ENCODE assay signal across 1 cellular context in genomic region chr2:200077210-200077650, GRCh38.
TF ChIP-seq lines count a peak whose summit lies in the region.

No MANE protein-coding gene starts in this region.

TF ChIP-seq in HepG2, 621 proteins besides CTCF, POLR2A, EP300 and RAD21 (continued from another document):
- TF ChIP-seq ZNF142 (CRISPR knock-in tag; IDR thresholded peaks at IDR 0.05) (no peak), HMGXB4 (CRISPR knock-in tag; IDR thresholded peaks at IDR 0.05; ENCODE audit: borderline replicate concordance in 1 of 2, low read depth in 1 of 2) (peak in 1 of 2 experiments; percentile 63; a peak in 1 of 4 replicates), ZMAT5 (CRISPR knock-in tag; IDR thresholded peaks at IDR 0.05; ENCODE audit: borderline replicate concordance, low read depth) (no peak), MED13 (CRISPR knock-in tag; IDR thresholded peaks at IDR 0.05) (no peak), HNF1B (CRISPR knock-in tag; IDR thresholded peaks at IDR 0.05) (0 out of 2 replicates have a peak, but pooled peaks have one; percentile 30), RFX3 (CRISPR knock-in tag; IDR thresholded peaks at IDR 0.05) (no peak), ZNF367 (CRISPR knock-in tag; IDR thresholded peaks at IDR 0.05; ENCODE audit: borderline replicate concordance) (no peak), FOXM1 (CRISPR knock-in tag; IDR thresholded peaks at IDR 0.05) (no peak), ZFP1 (CRISPR knock-in tag; IDR thresholded peaks at IDR 0.05) (peak; percentile 21; the same call in 1 of the 2 replicates), ZNF720 (CRISPR knock-in tag; IDR thresholded peaks at IDR 0.05) (no peak), MLLT10 (CRISPR knock-in tag; IDR thresholded peaks at IDR 0.05) (no peak), ZC3H13 (CRISPR knock-in tag; IDR thresholded peaks at IDR 0.05) (no peak), MTA3 (CRISPR knock-in tag; IDR thresholded peaks at IDR 0.05) (no peak), PHF8 (CRISPR knock-in tag; IDR thresholded peaks at IDR 0.05) (no peak), ZSCAN22 (CRISPR knock-in tag; IDR thresholded peaks at IDR 0.05) (no peak), DZIP1 (CRISPR knock-in tag; IDR thresholded peaks at IDR 0.05) (no peak), CENPT (CRISPR knock-in tag; IDR thresholded peaks at IDR 0.05; ENCODE audit: low read depth) (no peak), RXRA (CRISPR knock-in tag; IDR thresholded peaks at IDR 0.05) (no peak), ZNF577 (CRISPR knock-in tag; IDR thresholded peaks at IDR 0.05; ENCODE audit: borderline replicate concordance, low read depth) (no peak), PHF20 (CRISPR knock-in tag; IDR thresholded peaks at IDR 0.05) (no peak), ZBTB10 (CRISPR knock-in tag; IDR thresholded peaks at IDR 0.05; ENCODE audit: borderline replicate concordance) (no peak), GABPB1 (CRISPR knock-in tag; IDR thresholded peaks at IDR 0.05) (no peak), NCOA2 (CRISPR knock-in tag; IDR thresholded peaks at IDR 0.05) (peak; percentile 76), IRF2 (CRISPR knock-in tag; IDR thresholded peaks at IDR 0.05) (peak; percentile 64; the same call in 1 of the 2 replicates), MIER2 (CRISPR knock-in tag; IDR thresholded peaks at IDR 0.05) (peak; percentile 64), ZNF775 (CRISPR knock-in tag; IDR thresholded peaks at IDR 0.05; ENCODE audit: borderline replicate concordance) (no peak), ETV6 (CRISPR knock-in tag; conservative IDR thresholded peaks at IDR 0.05) (no peak), ZKSCAN1 (IDR thresholded peaks at IDR 0.05; ENCODE audit: low read length) (no peak), ZNF230 (CRISPR knock-in tag; IDR thresholded peaks at IDR 0.05) (no peak), THYN1 (CRISPR knock-in tag; IDR thresholded peaks at IDR 0.05; ENCODE audit: borderline replicate concordance, low read depth) (no peak), GATA4 (IDR thresholded peaks at IDR 0.05; ENCODE audit: borderline replicate concordance, low read depth) (no peak), ZNF10 (CRISPR knock-in tag; IDR thresholded peaks at IDR 0.05; ENCODE audit: borderline replicate concordance, low read depth) (no peak), BORCS8-MEF2B (CRISPR knock-in tag; IDR thresholded peaks at IDR 0.05) (no peak), YEATS2 (CRISPR knock-in tag; IDR thresholded peaks at IDR 0.05; ENCODE audit: borderline replicate concordance) (peak; percentile 43; the same call in 1 of the 2 replicates), CREB3 (CRISPR knock-in tag; IDR thresholded peaks at IDR 0.05) (no peak), NKX3-1 (CRISPR knock-in tag; IDR thresholded peaks at IDR 0.05) (no peak), FOXJ3 (CRISPR knock-in tag; IDR thresholded peaks at IDR 0.05; ENCODE audit: borderline replicate concordance) (peak; percentile 93; the same call in 1 of the 2 replicates), NR2F1 (CRISPR knock-in tag; IDR thresholded peaks at IDR 0.05) (0 out of 4 replicates have a peak, but pooled peaks of 1 of the 2 experiments have one; percentile 12), KLF6 (CRISPR knock-in tag; IDR thresholded peaks at IDR 0.05) (peak; percentile 88), SRY (CRISPR knock-in tag; IDR thresholded peaks at IDR 0.05) (no peak), FOXA3 (CRISPR knock-in tag; IDR thresholded peaks at IDR 0.05) (peak; percentile 99), SP140L (CRISPR knock-in tag; IDR thresholded peaks at IDR 0.05; ENCODE audit: borderline replicate concordance) (no peak), ZNF17 (CRISPR knock-in tag; IDR thresholded peaks at IDR 0.05) (no peak)
